Comparison of ENCODE assay signal across 8 cellular contexts in the genomic region with DNA sequence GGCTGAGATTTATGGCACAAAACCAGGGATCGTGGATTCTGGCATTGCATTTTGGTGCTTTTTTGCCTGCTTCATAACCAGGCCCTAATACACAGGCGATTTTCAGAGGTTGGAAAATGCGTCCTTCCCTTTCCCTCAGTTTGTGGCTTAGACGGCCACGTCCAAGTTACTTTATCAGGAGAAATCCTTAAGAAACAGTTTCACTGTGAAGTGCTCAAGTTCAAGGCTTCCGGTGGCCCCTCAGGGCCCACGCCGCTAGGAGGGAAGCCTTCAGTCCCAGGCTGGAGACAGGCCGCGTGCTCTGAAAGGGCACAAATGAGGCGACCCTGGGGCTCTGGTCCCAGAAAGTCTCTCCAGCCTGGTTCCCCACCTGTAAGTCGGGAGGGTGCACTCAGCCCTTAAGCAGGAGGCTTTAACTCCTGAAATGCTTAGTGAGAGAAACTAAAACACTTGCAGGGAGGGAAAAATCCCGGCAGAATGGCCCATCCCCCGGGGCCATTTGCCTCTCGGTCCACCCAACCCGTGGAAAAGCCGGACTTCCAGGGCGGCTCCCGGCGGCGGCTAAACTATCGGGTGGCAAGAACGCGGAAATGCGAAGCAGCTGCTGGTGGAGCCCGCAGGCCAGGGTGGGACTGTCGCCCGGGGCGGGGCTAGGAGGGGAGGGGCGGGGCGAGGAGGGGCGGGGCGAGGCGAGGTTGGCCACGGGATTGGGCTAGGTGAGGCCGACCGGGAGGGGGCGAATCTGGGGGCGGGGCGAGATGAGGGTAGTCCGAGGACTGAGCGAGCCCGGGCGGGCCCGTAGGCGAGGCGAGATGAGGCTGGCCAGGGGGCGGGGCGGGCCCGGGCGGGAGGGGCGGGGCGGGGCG. TPM values are rescaled to one million over a fixed set of nuclear protein-coding genes. Genes with fewer than 3 reads are reported as not detected.
DNase-seq lines count a peak whose midpoint lies in the region; ATAC-seq and TF ChIP-seq lines count a peak whose summit lies in the region.

No MANE protein-coding gene starts in this region.

- WGBS in mammary epithelial cell (ENCODE audit: low coverage, missing lambda C conversion rate): 33% methylated on average over 18 of the region's 54 CpGs
- WGBS in spleen, 5 donors: 3 to 8% (median 5%) methylated on average over 18 to 46 of the region's 54 CpGs

- H2AFZ ChIP-seq in mammary epithelial cell (ENCODE audit: low read depth, low read length): peak overlapping the region; percentile 95

- ATAC-seq in HG03159 (IDR thresholded peaks at IDR 0.05; ENCODE audit: unreplicated experiment): peak; percentile 65

- H3K9ac ChIP-seq in mammary epithelial cell (ENCODE audit: insufficient read depth, low read length): no peak overlapping the region

- BruUV-seq in mammary epithelial cell (replicated peaks; lab: Mats Ljungman, UMichigan): TSS peak; percentile 99

- CTCF ChIA-PET in mammary epithelial cell (lab: Charles Lee; ENCODE audit: low non-redundant PET): interaction anchor here (0.6 kb wide), 1 partner anchor 184 kb away, joined by 3 read pairs; no protein-coding TSS in a partner anchor

- peaks cover 4% of the 10 kb centered on the region for H3K79me2 ChIP-seq in mammary epithelial cell (ENCODE audit: insufficient read depth, low read length)

- H3K9me3 ChIP-seq in mammary epithelial cell (replicated peaks; ENCODE audit: insufficient read depth, low read length) (no peaks in the 10 kb centered on the region), spleen (no peaks in the 10 kb centered on the region)

- intact Hi-C loops in mammary epithelial cell (cut with micrococcal nuclease) (no loop called here), spleen (cut with DNase I; ENCODE audit: low total_unique reads) (no loop called here)

- H3K27me3 ChIP-seq in mammary epithelial cell (ENCODE audit: insufficient read depth, low read length) (no peaks in the 10 kb centered on the region), spleen (replicated peaks in 1 of 7) (no peaks in the 10 kb centered on the region)

- H4K20me1 ChIP-seq in mammary epithelial cell (ENCODE audit: insufficient read depth, low read length): no peaks in the 10 kb centered on the region

- no peaks in the 10 kb centered on the region for H3K36me3 ChIP-seq in mammary epithelial cell (ENCODE audit: insufficient read depth, low read length)
- H3K36me3 ChIP-seq in spleen: peaks cover 0 to 6% (median 0%) of the 10 kb centered on the region in 6 donors

- H3K27ac ChIP-seq in mammary epithelial cell (ENCODE audit: insufficient read depth, low read depth, low read length) (peak overlapping the region; percentile 34), spleen (peak overlapping the region; percentile 87 to 95 (median 93))

- H3K4me3 ChIP-seq in AG09309 (ENCODE audit: control insufficient read depth, low read depth, low read length): peak overlapping the region; percentile 50
- peak overlapping the region; percentile 51 for H3K4me3 ChIP-seq in WI38 (ENCODE audit: low read depth, low read length)
- peak overlapping the region; percentile 29 to 39 (median 38) for H3K4me3 ChIP-seq in mammary epithelial cell (replicated peaks in 1 of 3; ENCODE audit: insufficient read depth in 1 of 3, low read depth in 2 of 3, low read length in 3 of 3)
- peak overlapping the region; percentile 31 to 96 (median 48) for H3K4me3 ChIP-seq in spleen

- in situ Hi-C loops in GM18951 (cut with MboI; ENCODE audit: low sequenced_read_pairs, unreplicated experiment): no loop called here
- in situ Hi-C loops in mammary epithelial cell (cut with MboI; ENCODE audit: low sequenced_read_pairs in 2 of 2): no loop called here

- DNase-seq in AG09309 (ENCODE audit: low read depth) (peak; percentile 72), NCI-H2196 treated with DMSO at 0.1 percent for 48 hours (lab: John Stamatoyannopoulos, UW; ENCODE audit: unreplicated experiment) (peak; percentile 88), mammary epithelial cell (peak; percentile 91), inferior parietal cortex (ENCODE audit: extremely low spot score) (peak; percentile 62), spleen (peak; percentile 99)

- peak; percentile 61 for TF ChIP-seq POLR2A in GM18951 (IDR thresholded peaks at IDR 0.05; ENCODE audit: extremely low read depth, insufficient read depth, insufficient read length)
- TF ChIP-seq POLR2A in spleen (IDR thresholded peaks at IDR 0.05): peak in 1 of 3 donors; percentile 36

- H3K4me1 ChIP-seq in mammary epithelial cell (ENCODE audit: insufficient read depth, low read length) (peaks cover 14% of the 10 kb centered on the region), spleen (peaks cover 11 to 47% (median 34%) of the 10 kb centered on the region in 6 donors)

- TF ChIP-seq CTCF in AG09309 (IDR thresholded peaks at IDR 0.05; ENCODE audit: control insufficient read depth, insufficient read depth, low read depth, low read length, missing control alignments) (no peak), WI38 (IDR thresholded peaks at IDR 0.05; ENCODE audit: low read depth, low read length) (no peak), mammary epithelial cell (conservative IDR thresholded peaks at IDR 0.05 in 1 of 2, IDR thresholded peaks at IDR 0.05 in 1 of 2; ENCODE audit: extremely low read depth in 1 of 2, insufficient read depth in 1 of 2, low read depth in 1 of 2, low read length in 2 of 2) (no peak), spleen (IDR thresholded peaks at IDR 0.05 in 8 of 11, conservative IDR thresholded peaks at IDR 0.05 in 3 of 11) (peak in 2 of 11 experiments; percentile 12 to 17)

- dilution Hi-C loops in mammary epithelial cell (cut with HindIII; ENCODE audit: low sequenced_read_pairs): no loop called here

- H3K4me2 ChIP-seq in mammary epithelial cell (ENCODE audit: insufficient read depth, low read depth, low read length): peak overlapping the region; percentile 76

RNA-seq across cellular contexts. Expression of a gene that starts 0.6 kb away (rescaled TPM):
- total RNA-seq in mammary epithelial cell (10 to 100 TPM; 16.1 to 23.3 TPM), spleen (10 to 100 TPM; 28.0 to 82.1 (median 53.8) TPM)
- polyA plus RNA-seq in mammary epithelial cell (18.5 TPM), spleen (10 to 100 TPM; 16.8 to 26.8 (median 19.4) TPM)
- 11.6 TPM for polyA minus RNA-seq in mammary epithelial cell

Comparison
In these comparisons a context has a peak if more than half of its experiments do, and no peak if none do; other contexts are left out.
1. Peak in every context shown above with its lines: DNase-seq, ATAC-seq, H3K4me3 ChIP-seq and H3K27ac ChIP-seq.